Comparison of ENCODE assay signal across 1 cellular context in the genomic region with DNA sequence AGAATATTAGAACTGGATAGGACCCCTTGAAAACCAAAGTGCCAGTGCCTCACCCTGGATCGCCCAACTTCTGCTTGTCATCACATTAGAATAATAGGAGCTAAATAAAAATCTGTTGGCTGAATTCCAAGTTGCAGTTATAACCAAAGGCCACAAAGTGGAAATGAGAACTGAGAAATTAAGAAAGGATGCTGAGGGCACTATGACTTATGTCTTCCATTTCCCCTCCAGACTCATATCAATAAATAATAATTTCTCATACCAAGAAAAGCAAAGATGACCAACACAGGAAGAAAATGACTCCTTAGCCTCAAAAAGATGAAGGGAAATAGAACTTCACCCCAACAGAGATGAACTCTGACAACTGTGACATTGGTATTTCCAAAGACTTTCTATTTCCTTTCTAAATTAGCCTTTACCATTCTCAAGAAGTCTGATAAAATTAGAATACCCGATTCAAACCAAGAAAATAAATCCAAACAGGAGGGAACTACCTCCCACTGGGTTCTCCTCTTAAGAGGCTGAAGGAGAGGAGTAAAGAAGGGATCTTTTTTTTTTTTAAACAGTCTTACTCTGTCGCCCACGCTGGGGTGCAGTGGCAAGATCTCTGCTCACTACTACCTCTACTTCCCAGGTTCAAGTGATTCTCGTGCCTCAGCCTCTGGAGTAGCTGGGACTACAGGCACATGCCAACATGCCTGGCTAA.
TF ChIP-seq lines count a peak whose summit lies in the region.

No MANE protein-coding gene starts in this region.

TF ChIP-seq in HepG2, 621 proteins besides CTCF, POLR2A, EP300 and RAD21:
- TF ChIP-seq U2AF1 (optimal IDR thresholded peaks at IDR 0.05; ENCODE audit: low read depth, low read length) (no peak), ZNF790 (CRISPR knock-in tag; IDR thresholded peaks at IDR 0.05; ENCODE audit: borderline replicate concordance) (no peak), ETV6 (CRISPR knock-in tag; conservative IDR thresholded peaks at IDR 0.05) (no peak), ZKSCAN1 (IDR thresholded peaks at IDR 0.05; ENCODE audit: low read length) (no peak), ZNF878 (CRISPR knock-in tag; IDR thresholded peaks at IDR 0.05) (no peak), HIVEP1 (CRISPR knock-in tag; IDR thresholded peaks at IDR 0.05) (no peak), ZSCAN12 (CRISPR knock-in tag; IDR thresholded peaks at IDR 0.05) (no peak), SRY (CRISPR knock-in tag; IDR thresholded peaks at IDR 0.05) (no peak), CCAR2 (optimal IDR thresholded peaks at IDR 0.05; ENCODE audit: low read depth, low read length) (no peak), ZNF558 (CRISPR knock-in tag; IDR thresholded peaks at IDR 0.05; ENCODE audit: borderline replicate concordance) (no peak), HES4 (CRISPR knock-in tag; IDR thresholded peaks at IDR 0.05; ENCODE audit: borderline replicate concordance) (no peak), SUZ12 (IDR thresholded peaks at IDR 0.05; ENCODE audit: low read depth, low read length) (no peak), TP53 (CRISPR knock-in tag; conservative IDR thresholded peaks at IDR 0.05) (no peak), ZNF567 (CRISPR knock-in tag; IDR thresholded peaks at IDR 0.05; ENCODE audit: borderline replicate concordance) (no peak), SIX1 (CRISPR knock-in tag; IDR thresholded peaks at IDR 0.05; ENCODE audit: borderline replicate concordance) (no peak), BCL6 (CRISPR knock-in tag; IDR thresholded peaks at IDR 0.05) (no peak), KDM3A (CRISPR knock-in tag; IDR thresholded peaks at IDR 0.05; ENCODE audit: low read depth) (no peak)
- TF ChIP-seq, protein P1, sequence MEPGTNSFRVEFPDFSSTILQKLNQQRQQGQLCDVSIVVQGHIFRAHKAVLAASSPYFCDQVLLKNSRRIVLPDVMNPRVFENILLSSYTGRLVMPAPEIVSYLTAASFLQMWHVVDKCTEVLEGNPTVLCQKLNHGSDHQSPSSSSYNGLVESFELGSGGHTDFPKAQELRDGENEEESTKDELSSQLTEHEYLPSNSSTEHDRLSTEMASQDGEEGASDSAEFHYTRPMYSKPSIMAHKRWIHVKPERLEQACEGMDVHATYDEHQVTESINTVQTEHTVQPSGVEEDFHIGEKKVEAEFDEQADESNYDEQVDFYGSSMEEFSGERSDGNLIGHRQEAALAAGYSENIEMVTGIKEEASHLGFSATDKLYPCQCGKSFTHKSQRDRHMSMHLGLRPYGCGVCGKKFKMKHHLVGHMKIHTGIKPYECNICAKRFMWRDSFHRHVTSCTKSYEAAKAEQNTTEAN (CRISPR knock-in tag; conservative IDR thresholded peaks at IDR 0.05), result no peak
- TF ChIP-seq, protein P2, sequence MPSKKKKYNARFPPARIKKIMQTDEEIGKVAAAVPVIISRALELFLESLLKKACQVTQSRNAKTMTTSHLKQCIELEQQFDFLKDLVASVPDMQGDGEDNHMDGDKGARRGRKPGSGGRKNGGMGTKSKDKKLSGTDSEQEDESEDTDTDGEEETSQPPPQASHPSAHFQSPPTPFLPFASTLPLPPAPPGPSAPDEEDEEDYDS (CRISPR knock-in tag; IDR thresholded peaks at IDR 0.05), result no peak
- TF ChIP-seq, protein P3, sequence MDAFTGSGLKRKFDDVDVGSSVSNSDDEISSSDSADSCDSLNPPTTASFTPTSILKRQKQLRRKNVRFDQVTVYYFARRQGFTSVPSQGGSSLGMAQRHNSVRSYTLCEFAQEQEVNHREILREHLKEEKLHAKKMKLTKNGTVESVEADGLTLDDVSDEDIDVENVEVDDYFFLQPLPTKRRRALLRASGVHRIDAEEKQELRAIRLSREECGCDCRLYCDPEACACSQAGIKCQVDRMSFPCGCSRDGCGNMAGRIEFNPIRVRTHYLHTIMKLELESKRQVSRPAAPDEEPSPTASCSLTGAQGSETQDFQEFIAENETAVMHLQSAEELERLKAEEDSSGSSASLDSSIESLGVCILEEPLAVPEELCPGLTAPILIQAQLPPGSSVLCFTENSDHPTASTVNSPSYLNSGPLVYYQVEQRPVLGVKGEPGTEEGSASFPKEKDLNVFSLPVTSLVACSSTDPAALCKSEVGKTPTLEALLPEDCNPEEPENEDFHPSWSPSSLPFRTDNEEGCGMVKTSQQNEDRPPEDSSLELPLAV (CRISPR knock-in tag; conservative IDR thresholded peaks at IDR 0.05; ENCODE audit: low read depth), result no peak
